In the genomic region with DNA sequence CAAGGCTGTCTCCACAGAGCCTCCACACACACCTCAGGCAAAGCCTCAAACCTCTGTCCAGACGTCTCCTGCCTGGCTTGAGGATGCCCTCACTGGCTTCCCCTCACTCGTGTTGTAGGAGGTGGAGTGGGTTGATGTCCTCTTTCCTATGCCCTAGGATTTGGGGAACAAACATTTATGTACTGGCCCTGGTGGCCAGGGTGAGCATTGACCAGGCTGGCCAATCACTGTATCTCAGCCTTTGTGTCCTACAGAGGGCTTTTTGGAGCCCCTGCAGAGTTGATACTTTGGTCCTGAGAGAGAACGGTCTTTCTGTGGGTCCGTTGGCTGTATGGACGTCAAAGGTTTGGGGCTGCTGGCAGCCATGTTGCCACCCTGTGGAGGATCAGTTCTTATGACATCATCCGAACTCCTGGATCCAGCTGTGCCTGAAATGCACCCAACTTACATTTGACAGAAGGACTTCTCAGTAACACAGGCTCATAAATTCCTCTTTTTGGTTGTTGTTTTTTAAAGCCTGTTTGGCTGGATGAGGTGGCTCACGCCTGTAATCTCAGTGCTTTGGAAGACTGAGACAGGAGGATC, we compare ENCODE assay signal across 1 cellular context.
TF ChIP-seq lines count a peak whose summit lies in the region.

No MANE protein-coding gene starts in this region.

TF ChIP-seq in GM23338, 12 proteins besides CTCF, POLR2A, EP300 and RAD21:
- TF ChIP-seq CREB1 (CRISPR knock-in tag; IDR thresholded peaks at IDR 0.05; ENCODE audit: low read depth) (0 out of 2 replicates have a peak, but pooled peaks have one; percentile 38), NANOG (IDR thresholded peaks at IDR 0.05; ENCODE audit: borderline replicate concordance) (no peak)
TF ChIP-seq in GM23338: peak in this region for 1.
